ENCODE assay signal across 1 cellular context in the genomic region with DNA sequence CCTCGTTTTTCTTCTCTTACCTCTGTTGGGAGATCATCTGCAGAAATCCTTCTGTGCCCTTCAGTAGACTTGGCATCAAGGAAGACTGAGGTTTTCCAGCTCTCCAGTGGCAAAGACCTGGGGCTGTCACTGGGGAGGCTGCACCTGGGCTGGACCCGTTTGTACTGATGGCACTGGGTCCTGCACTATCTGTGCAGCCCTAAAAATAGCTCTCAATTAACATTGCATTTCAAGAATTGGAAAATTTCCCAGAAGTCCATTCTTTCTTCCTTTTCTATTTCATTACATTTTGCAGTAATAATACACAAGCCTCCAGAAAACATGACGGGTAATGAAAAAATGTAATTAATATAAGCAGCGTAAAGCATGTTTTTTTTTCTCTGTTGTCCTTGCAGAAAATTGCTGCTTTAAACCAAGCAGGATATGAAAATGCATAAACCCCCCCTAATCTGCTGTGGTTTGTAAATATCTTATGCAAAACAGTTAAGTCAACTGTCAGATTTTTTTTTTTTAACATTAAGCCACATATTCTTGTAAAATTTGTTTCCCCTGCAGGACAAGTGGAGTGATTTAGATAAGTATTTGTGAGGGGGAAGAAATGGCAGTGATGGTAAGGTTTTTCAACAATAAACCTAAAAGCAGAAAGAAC.
TF ChIP-seq lines count a peak whose summit lies in the region.

No MANE protein-coding gene starts in this region.

TF ChIP-seq in HCT116, 20 proteins besides CTCF, POLR2A, EP300 and RAD21:
- TF ChIP-seq, protein P1, sequence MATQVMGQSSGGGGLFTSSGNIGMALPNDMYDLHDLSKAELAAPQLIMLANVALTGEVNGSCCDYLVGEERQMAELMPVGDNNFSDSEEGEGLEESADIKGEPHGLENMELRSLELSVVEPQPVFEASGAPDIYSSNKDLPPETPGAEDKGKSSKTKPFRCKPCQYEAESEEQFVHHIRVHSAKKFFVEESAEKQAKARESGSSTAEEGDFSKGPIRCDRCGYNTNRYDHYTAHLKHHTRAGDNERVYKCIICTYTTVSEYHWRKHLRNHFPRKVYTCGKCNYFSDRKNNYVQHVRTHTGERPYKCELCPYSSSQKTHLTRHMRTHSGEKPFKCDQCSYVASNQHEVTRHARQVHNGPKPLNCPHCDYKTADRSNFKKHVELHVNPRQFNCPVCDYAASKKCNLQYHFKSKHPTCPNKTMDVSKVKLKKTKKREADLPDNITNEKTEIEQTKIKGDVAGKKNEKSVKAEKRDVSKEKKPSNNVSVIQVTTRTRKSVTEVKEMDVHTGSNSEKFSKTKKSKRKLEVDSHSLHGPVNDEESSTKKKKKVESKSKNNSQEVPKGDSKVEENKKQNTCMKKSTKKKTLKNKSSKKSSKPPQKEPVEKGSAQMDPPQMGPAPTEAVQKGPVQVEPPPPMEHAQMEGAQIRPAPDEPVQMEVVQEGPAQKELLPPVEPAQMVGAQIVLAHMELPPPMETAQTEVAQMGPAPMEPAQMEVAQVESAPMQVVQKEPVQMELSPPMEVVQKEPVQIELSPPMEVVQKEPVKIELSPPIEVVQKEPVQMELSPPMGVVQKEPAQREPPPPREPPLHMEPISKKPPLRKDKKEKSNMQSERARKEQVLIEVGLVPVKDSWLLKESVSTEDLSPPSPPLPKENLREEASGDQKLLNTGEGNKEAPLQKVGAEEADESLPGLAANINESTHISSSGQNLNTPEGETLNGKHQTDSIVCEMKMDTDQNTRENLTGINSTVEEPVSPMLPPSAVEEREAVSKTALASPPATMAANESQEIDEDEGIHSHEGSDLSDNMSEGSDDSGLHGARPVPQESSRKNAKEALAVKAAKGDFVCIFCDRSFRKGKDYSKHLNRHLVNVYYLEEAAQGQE (IDR thresholded peaks at IDR 0.05; ENCODE audit: low read depth), result no peak
- TF ChIP-seq YY1 (IDR thresholded peaks at IDR 0.05; ENCODE audit: extremely low read depth, insufficient replicate concordance, low read depth, low read length), result no peak
- TF ChIP-seq EZH2 (IDR thresholded peaks at IDR 0.05), result no peak
- no peak for TF ChIP-seq ELF1 (IDR thresholded peaks at IDR 0.05; ENCODE audit: borderline replicate concordance, low read depth)
- TF ChIP-seq EZH2phosphoT487 (IDR thresholded peaks at IDR 0.05; ENCODE audit: borderline replicate concordance), result no peak
- TF ChIP-seq, protein P2, sequence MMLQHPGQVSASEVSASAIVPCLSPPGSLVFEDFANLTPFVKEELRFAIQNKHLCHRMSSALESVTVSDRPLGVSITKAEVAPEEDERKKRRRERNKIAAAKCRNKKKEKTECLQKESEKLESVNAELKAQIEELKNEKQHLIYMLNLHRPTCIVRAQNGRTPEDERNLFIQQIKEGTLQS (IDR thresholded peaks at IDR 0.05), result no peak
- TF ChIP-seq, protein P3, sequence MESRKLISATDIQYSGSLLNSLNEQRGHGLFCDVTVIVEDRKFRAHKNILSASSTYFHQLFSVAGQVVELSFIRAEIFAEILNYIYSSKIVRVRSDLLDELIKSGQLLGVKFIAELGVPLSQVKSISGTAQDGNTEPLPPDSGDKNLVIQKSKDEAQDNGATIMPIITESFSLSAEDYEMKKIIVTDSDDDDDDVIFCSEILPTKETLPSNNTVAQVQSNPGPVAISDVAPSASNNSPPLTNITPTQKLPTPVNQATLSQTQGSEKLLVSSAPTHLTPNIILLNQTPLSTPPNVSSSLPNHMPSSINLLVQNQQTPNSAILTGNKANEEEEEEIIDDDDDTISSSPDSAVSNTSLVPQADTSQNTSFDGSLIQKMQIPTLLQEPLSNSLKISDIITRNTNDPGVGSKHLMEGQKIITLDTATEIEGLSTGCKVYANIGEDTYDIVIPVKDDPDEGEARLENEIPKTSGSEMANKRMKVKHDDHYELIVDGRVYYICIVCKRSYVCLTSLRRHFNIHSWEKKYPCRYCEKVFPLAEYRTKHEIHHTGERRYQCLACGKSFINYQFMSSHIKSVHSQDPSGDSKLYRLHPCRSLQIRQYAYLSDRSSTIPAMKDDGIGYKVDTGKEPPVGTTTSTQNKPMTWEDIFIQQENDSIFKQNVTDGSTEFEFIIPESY (IDR thresholded peaks at IDR 0.05; ENCODE audit: extremely low read depth, insufficient replicate concordance, low read length), result no peak
- TF ChIP-seq CEBPB (IDR thresholded peaks at IDR 0.05; ENCODE audit: low read depth), result no peak
- TF ChIP-seq, protein P4, sequence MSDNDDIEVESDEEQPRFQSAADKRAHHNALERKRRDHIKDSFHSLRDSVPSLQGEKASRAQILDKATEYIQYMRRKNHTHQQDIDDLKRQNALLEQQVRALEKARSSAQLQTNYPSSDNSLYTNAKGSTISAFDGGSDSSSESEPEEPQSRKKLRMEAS (IDR thresholded peaks at IDR 0.05), result no peak
- TF ChIP-seq SIN3A (IDR thresholded peaks at IDR 0.05; ENCODE audit: low read depth), result no peak
- TF ChIP-seq ZFX (IDR thresholded peaks at IDR 0.05), result no peak
- TF ChIP-seq ZNF274 (IDR thresholded peaks at IDR 0.05; ENCODE audit: low read depth, low read length), result no peak
- TF ChIP-seq CBX3 (IDR thresholded peaks at IDR 0.05; ENCODE audit: low read depth), result no peak
